In the genomic region with DNA sequence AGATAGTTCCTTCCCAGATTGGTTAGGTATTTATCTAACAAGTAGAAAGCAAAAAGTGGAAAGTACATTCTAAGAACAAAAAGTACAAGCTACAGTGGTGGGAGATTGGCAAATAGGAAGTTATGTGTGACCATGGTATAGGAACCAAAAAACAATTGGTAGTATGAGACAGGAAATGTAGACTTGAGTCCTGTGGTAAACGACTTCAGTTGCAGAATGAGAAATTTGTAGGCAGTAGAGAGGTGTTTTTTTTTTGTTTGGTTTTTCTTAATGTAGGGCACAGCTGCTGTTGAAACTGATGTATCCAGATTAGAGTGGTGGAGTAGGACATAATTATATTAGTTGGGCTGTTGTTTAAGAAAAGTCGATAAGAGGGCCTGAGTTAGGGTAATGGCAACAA, we compare ENCODE assay signal across 1 cellular context.
A peak's percentile ranks its signal among the peaks of the same experiment; 100 is the strongest.
TF ChIP-seq lines count a peak whose summit lies in the region.

No MANE protein-coding gene starts in this region.

TF ChIP-seq in GM12878, 131 proteins besides CTCF, POLR2A, EP300 and RAD21 (continued from another document):
- TF ChIP-seq PKNOX1 (IDR thresholded peaks at IDR 0.05) (peak; percentile 15; the same call in 1 of the 2 replicates), CBX3 (IDR thresholded peaks at IDR 0.05; ENCODE audit: borderline replicate concordance, low read depth) (no peak), BCL11A (IDR thresholded peaks at IDR 0.05; ENCODE audit: low read depth, low read length) (peak; percentile 77), E2F4 (IDR thresholded peaks at IDR 0.05; ENCODE audit: low read depth, low read length) (no peak), ZNF384 (IDR thresholded peaks at IDR 0.05; ENCODE audit: borderline replicate concordance, low read depth, low read length) (peak; percentile 85), BHLHE40 (IDR thresholded peaks at IDR 0.05; ENCODE audit: borderline replicate concordance in 1 of 2, low read depth in 2 of 2, low read length in 1 of 2) (no peak; a peak in 1 of 4 replicates), MEF2B (IDR thresholded peaks at IDR 0.05; ENCODE audit: partially characterized antibody, poor library complexity, severe bottlenecking) (peak; percentile 37), IKZF2 (IDR thresholded peaks at IDR 0.05) (peak; percentile 71 to 75), NFIC (IDR thresholded peaks at IDR 0.05; ENCODE audit: low read depth, low read length) (peak; percentile 94), BMI1 (IDR thresholded peaks at IDR 0.05; ENCODE audit: borderline replicate concordance) (peak; percentile 15; the same call in 1 of the 2 replicates), RFX5 (IDR thresholded peaks at IDR 0.05; ENCODE audit: low read depth, low read length) (no peak), RUNX3 (IDR thresholded peaks at IDR 0.05; ENCODE audit: low read length) (peak; percentile 98), ETV6 (conservative IDR thresholded peaks at IDR 0.05 in 1 of 2, IDR thresholded peaks at IDR 0.05 in 1 of 2; ENCODE audit: borderline replicate concordance in 1 of 2, low read depth in 1 of 2) (peak in 1 of 2 experiments; percentile 84; a peak in 2 of 4 replicates), TARDBP (IDR thresholded peaks at IDR 0.05; ENCODE audit: borderline replicate concordance) (no peak), POU2F2 (IDR thresholded peaks at IDR 0.05; ENCODE audit: borderline replicate concordance, low read depth, low read length) (0 out of 3 replicates have a peak, but pooled peaks have one; percentile 64), HDAC6 (IDR thresholded peaks at IDR 0.05; ENCODE audit: unreplicated experiment) (no peak), CREM (IDR thresholded peaks at IDR 0.05; ENCODE audit: low read depth) (peak; percentile 18; the same call in 1 of the 2 replicates), MTA3 (IDR thresholded peaks at IDR 0.05; ENCODE audit: borderline replicate concordance, low read length) (peak; percentile 58; the same call in 1 of the 2 replicates), IRF4 (IDR thresholded peaks at IDR 0.05; ENCODE audit: low read depth, low read length) (peak; percentile 85), TCF12 (IDR thresholded peaks at IDR 0.05; ENCODE audit: low read depth, low read length) (peak; percentile 65; the same call in 1 of the 2 replicates), TBL1XR1 (IDR thresholded peaks at IDR 0.05; ENCODE audit: low read depth, low read length) (peak; percentile 78), PAX5 (IDR thresholded peaks at IDR 0.05; ENCODE audit: borderline replicate concordance, low read depth, low read length) (peak; percentile 75; the same call in 1 of the 2 replicates), JUNB (IDR thresholded peaks at IDR 0.05) (peak; percentile 61), ATF7 (IDR thresholded peaks at IDR 0.05; ENCODE audit: low read depth) (peak; percentile 66), MEF2A (IDR thresholded peaks at IDR 0.05; ENCODE audit: insufficient read depth, low read depth, low read length) (peak; percentile 66; the same call in 1 of the 2 replicates), CBX5 (IDR thresholded peaks at IDR 0.05; ENCODE audit: low read depth) (0 out of 2 replicates have a peak, but pooled peaks have one; percentile 76), SREBF2 (IDR thresholded peaks at IDR 0.05; ENCODE audit: low read length) (no peak), ZZZ3 (IDR thresholded peaks at IDR 0.05; ENCODE audit: control insufficient read depth, insufficient read length, low read depth) (no peak)
- TF ChIP-seq, protein P1, sequence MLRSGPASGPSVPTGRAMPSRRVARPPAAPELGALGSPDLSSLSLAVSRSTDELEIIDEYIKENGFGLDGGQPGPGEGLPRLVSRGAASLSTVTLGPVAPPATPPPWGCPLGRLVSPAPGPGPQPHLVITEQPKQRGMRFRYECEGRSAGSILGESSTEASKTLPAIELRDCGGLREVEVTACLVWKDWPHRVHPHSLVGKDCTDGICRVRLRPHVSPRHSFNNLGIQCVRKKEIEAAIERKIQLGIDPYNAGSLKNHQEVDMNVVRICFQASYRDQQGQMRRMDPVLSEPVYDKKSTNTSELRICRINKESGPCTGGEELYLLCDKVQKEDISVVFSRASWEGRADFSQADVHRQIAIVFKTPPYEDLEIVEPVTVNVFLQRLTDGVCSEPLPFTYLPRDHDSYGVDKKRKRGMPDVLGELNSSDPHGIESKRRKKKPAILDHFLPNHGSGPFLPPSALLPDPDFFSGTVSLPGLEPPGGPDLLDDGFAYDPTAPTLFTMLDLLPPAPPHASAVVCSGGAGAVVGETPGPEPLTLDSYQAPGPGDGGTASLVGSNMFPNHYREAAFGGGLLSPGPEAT (IDR thresholded peaks at IDR 0.05; ENCODE audit: low read depth): 0 out of 2 replicates have a peak, but pooled peaks have one; percentile 61
- TF ChIP-seq, protein P2, sequence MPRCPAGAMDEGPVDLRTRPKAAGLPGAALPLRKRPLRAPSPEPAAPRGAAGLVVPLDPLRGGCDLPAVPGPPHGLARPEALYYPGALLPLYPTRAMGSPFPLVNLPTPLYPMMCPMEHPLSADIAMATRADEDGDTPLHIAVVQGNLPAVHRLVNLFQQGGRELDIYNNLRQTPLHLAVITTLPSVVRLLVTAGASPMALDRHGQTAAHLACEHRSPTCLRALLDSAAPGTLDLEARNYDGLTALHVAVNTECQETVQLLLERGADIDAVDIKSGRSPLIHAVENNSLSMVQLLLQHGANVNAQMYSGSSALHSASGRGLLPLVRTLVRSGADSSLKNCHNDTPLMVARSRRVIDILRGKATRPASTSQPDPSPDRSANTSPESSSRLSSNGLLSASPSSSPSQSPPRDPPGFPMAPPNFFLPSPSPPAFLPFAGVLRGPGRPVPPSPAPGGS (IDR thresholded peaks at IDR 0.05; ENCODE audit: borderline replicate concordance, insufficient read depth, low read depth, low read length, poor library complexity, severe bottlenecking): peak; percentile 77
- TF ChIP-seq, protein P3, sequence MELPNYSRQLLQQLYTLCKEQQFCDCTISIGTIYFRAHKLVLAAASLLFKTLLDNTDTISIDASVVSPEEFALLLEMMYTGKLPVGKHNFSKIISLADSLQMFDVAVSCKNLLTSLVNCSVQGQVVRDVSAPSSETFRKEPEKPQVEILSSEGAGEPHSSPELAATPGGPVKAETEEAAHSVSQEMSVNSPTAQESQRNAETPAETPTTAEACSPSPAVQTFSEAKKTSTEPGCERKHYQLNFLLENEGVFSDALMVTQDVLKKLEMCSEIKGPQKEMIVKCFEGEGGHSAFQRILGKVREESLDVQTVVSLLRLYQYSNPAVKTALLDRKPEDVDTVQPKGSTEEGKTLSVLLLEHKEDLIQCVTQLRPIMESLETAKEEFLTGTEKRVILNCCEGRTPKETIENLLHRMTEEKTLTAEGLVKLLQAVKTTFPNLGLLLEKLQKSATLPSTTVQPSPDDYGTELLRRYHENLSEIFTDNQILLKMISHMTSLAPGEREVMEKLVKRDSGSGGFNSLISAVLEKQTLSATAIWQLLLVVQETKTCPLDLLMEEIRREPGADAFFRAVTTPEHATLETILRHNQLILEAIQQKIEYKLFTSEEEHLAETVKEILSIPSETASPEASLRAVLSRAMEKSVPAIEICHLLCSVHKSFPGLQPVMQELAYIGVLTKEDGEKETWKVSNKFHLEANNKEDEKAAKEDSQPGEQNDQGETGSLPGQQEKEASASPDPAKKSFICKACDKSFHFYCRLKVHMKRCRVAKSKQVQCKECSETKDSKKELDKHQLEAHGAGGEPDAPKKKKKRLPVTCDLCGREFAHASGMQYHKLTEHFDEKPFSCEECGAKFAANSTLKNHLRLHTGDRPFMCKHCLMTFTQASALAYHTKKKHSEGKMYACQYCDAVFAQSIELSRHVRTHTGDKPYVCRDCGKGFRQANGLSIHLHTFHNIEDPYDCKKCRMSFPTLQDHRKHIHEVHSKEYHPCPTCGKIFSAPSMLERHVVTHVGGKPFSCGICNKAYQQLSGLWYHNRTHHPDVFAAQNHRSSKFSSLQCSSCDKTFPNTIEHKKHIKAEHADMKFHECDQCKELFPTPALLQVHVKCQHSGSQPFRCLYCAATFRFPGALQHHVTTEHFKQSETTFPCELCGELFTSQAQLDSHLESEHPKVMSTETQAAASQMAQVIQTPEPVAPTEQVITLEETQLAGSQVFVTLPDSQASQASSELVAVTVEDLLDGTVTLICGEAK (IDR thresholded peaks at IDR 0.05; ENCODE audit: borderline replicate concordance): peak; percentile 51; the same call in 1 of the 2 replicates
- TF ChIP-seq, protein P4, sequence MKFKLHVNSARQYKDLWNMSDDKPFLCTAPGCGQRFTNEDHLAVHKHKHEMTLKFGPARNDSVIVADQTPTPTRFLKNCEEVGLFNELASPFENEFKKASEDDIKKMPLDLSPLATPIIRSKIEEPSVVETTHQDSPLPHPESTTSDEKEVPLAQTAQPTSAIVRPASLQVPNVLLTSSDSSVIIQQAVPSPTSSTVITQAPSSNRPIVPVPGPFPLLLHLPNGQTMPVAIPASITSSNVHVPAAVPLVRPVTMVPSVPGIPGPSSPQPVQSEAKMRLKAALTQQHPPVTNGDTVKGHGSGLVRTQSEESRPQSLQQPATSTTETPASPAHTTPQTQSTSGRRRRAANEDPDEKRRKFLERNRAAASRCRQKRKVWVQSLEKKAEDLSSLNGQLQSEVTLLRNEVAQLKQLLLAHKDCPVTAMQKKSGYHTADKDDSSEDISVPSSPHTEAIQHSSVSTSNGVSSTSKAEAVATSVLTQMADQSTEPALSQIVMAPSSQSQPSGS (IDR thresholded peaks at IDR 0.05; ENCODE audit: low read length): peak; percentile 80
- TF ChIP-seq, protein P5, sequence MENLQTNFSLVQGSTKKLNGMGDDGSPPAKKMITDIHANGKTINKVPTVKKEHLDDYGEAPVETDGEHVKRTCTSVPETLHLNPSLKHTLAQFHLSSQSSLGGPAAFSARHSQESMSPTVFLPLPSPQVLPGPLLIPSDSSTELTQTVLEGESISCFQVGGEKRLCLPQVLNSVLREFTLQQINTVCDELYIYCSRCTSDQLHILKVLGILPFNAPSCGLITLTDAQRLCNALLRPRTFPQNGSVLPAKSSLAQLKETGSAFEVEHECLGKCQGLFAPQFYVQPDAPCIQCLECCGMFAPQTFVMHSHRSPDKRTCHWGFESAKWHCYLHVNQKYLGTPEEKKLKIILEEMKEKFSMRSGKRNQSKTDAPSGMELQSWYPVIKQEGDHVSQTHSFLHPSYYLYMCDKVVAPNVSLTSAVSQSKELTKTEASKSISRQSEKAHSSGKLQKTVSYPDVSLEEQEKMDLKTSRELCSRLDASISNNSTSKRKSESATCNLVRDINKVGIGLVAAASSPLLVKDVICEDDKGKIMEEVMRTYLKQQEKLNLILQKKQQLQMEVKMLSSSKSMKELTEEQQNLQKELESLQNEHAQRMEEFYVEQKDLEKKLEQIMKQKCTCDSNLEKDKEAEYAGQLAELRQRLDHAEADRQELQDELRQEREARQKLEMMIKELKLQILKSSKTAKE (IDR thresholded peaks at IDR 0.05; ENCODE audit: low read depth, poor library complexity, severe bottlenecking): peak; percentile 40
